Comparison of ENCODE assay signal across 8 cellular contexts in the genomic region with DNA sequence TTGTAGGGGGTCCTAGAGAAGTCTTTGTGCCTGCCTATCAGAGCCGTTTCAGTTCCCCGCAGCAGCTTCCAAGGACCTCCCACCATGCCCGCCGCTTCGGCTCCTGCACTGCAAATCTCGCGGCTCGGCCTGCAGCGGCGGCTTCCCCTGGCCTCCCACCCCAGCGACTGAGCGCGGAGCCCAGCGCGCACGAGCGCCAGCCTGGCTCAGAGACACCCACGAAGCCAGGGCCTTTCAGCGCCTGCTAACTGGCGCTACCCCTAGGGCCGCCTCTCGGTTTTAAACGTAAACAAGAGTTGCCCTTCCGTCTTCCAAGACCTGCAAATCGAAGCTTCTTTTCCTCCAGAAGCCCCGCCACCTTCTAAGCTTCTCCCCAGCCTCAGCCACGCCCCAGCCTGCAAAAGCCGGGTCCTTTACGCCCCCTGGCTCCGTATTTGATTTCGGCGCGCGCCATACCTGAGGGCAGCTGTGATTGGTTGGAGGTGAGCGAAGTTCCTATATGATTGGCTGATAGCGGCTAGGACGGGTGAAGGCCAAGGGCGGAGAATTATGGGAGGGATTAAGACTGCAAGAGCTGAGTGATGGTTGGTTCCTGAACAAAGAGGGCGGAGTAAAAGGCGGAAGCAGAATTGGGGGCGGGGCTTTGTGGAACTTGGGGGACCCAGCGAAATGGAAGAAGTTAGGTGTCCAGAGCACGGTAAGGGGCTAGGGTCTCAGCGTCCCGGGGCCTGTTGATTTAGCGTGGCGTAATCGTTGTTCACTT. TPM values are rescaled to one million over a fixed set of nuclear protein-coding genes. Genes with fewer than 3 reads are reported as not detected.
DNase-seq lines count a peak whose midpoint lies in the region; ATAC-seq, FAIRE-seq and TF ChIP-seq lines count a peak whose summit lies in the region.

A gene (plus strand): TSS at position 649 of the 763 bp plus-strand sequence. CDS start 21 bp downstream, at position 670.

- H3K9me1 ChIP-seq in keratinocyte (ENCODE audit: control insufficient read depth, extremely low read depth, insufficient read depth, low read length) = no peaks in the 10 kb centered on the region

- peak within 1 kb of the TSS; percentile 94 for H2AFZ ChIP-seq in keratinocyte (ENCODE audit: control insufficient read depth, low read length)

- H3K27ac ChIP-seq in keratinocyte (ENCODE audit: control insufficient read depth, insufficient read depth, low read length) = peak within 1 kb of the TSS; percentile 97

- H3K9ac ChIP-seq in keratinocyte (ENCODE audit: control insufficient read depth, extremely low read depth, insufficient read depth, low read length) = peak within 1 kb of the TSS; percentile 98

- peaks cover 2% of the 10 kb centered on the region for H3K79me2 ChIP-seq in keratinocyte (ENCODE audit: control insufficient read depth, insufficient read depth, low read length)

- peaks cover 0 to 2% of the 10 kb centered on the region in 2 experiments for H3K36me3 ChIP-seq in keratinocyte (ENCODE audit: control insufficient read depth in 2 of 2, extremely low read depth in 1 of 2, insufficient read depth in 2 of 2, low read length in 2 of 2)

- ATAC-seq in GM19043 (IDR thresholded peaks at IDR 0.05; ENCODE audit: low read depth, unreplicated experiment) = peak; percentile 94
- ATAC-seq in HG03354 (IDR thresholded peaks at IDR 0.05; ENCODE audit: poor library complexity, severe bottlenecking, unreplicated experiment) = peak; percentile 94

- peaks cover 26% of the 10 kb centered on the region for H3K4me1 ChIP-seq in keratinocyte (ENCODE audit: control insufficient read depth, extremely low read depth, insufficient read depth, low read length)

- dilution Hi-C loops in keratinocyte (cut with MboI; ENCODE audit: extremely low pct_ligation_motif_present, low sequenced_read_pairs) = no loop called here

- H3K9me3 ChIP-seq in keratinocyte (ENCODE audit: control insufficient read depth, low read depth, low read length) = no peaks in the 10 kb centered on the region

- TF ChIP-seq CTCF in keratinocyte (optimal IDR thresholded peaks at IDR 0.05 in 1 of 3, IDR thresholded peaks at IDR 0.05 in 1 of 3, conservative IDR thresholded peaks at IDR 0.05 in 1 of 3; ENCODE audit: extremely low read depth in 1 of 3, insufficient read depth in 2 of 3, low read length in 3 of 3) = peak in 1 of 3 experiments; percentile 23

- peak; percentile 98 for DNase-seq in AG20443 (ENCODE audit: low spot score)
- DNase-seq in NCI-H446 (lab: John Stamatoyannopoulos, UW) = peak; percentile 99
- peak; percentile 95 for DNase-seq in activated CD4-positive, CD25-positive, alpha-beta regulatory T cell treated with anti-CD3 and anti-CD28 coated beads, Interleukin-2, amount 50 U/mL, for 16 hours (ENCODE audit: low read depth, low spot score)
- peak; percentile 64 to 81 for DNase-seq in cerebellar nuclear complex (lab: John Stamatoyannopoulos, UW)
- peak; percentile 94 for DNase-seq in keratinocyte (ENCODE audit: low read depth, low spot score)
- peak; percentile 83 to 86 for DNase-seq in stimulated activated CD4-positive, alpha-beta T cell treated with anti-CD3 and anti-CD28 coated beads, Interleukin-15, amount 100 ng/mL, for 1 hour (ENCODE audit: low read depth in 1 of 2, low spot score in 1 of 2)

- peak; percentile 67 for FAIRE-seq in keratinocyte (lab: Jason Lieb, UNC)

- peak within 1 kb of the TSS; percentile 88 to 97 (median 93) for H3K4me3 ChIP-seq in keratinocyte (ENCODE audit: control insufficient read depth in 2 of 3, extremely low read depth in 1 of 3, insufficient read depth in 2 of 3, low read depth in 1 of 3, low read length in 3 of 3)

- H4K20me1 ChIP-seq in keratinocyte (ENCODE audit: control insufficient read depth, extremely low read depth, insufficient read depth, low read length) = no peaks in the 10 kb centered on the region

- no peaks in the 10 kb centered on the region for H3K27me3 ChIP-seq in keratinocyte (ENCODE audit: control insufficient read depth, extremely low read depth, insufficient read depth, low read length)

- peak within 1 kb of the TSS; percentile 91 for H3K4me2 ChIP-seq in keratinocyte (ENCODE audit: control insufficient read depth, extremely low read depth, insufficient read depth, low read depth, low read length)

RNA-seq across cellular contexts. Expression of the gene that starts here (rescaled TPM):
- 13.4 to 23.0 TPM (median 15.8 TPM) in 3 replicates for polyA plus RNA-seq in keratinocyte
- polyA plus RNA-seq in keratinocyte (2011; ENCODE audit: low read depth) = 25.9 TPM
- polyA plus RNA-seq in keratinocyte (2011; cell fraction: cytosol; rRNA removed) = 9.0 and 9.4 TPM in 2 replicates
- 25.7 and 28.2 TPM in 2 replicates for polyA plus RNA-seq in keratinocyte (2011; cell fraction: nucleus; rRNA removed)
- 9.2 and 16.5 TPM in 2 replicates for polyA plus RNA-seq in keratinocyte (2012; ENCODE audit: low replicate concordance)
- 13.1 to 21.8 TPM (median 16.2 TPM) in 3 replicates for polyA minus RNA-seq in keratinocyte
- polyA minus RNA-seq in keratinocyte (2011; cell fraction: cytosol; rRNA and poly(A)+ RNA removed) = 5.6 TPM
- 11.4 and 19.6 TPM in 2 replicates for polyA minus RNA-seq in keratinocyte (2011; cell fraction: nucleus; rRNA and poly(A)+ RNA removed)

Comparison
In these comparisons a context has a peak if more than half of its experiments do, and no peak if none do; other contexts are left out.
1. Peak in every context shown above with its lines: DNase-seq, ATAC-seq, H3K4me3 ChIP-seq and H3K27ac ChIP-seq.